ENCODE assay signal across 28 cellular contexts in genomic region chr12:86484473-86484872, GRCh38.
"Had no signal": no experiment of that assay in that cellular context is flagged by ENCODE, and none has a peak within 500 bp of the region (broad histone marks: within the 10 kb centered on the region; RNA-seq: fewer than 3 reads in every experiment).

No MANE protein-coding gene starts in this region.

- H3K27ac Mint-ChIP-seq: dendritic cell treated with granulocyte-macrophage colony-stimulating factor and Interleukin-4, amounts not matched to agents 40 ng/mL and 50 ng/mL, for 4 days; effector memory CD8-positive, alpha-beta T cell; endodermal cell; mesothelial cell of epicardium had no signal

- H3K36me3 Mint-ChIP-seq: mesothelial cell of epicardium had no signal

- H3K36me3 ChIP-seq: colonic mucosa, esophagus squamous epithelium, gastrocnemius medialis, heart right ventricle, left lung, lower lobe of right lung had no signal

- H3K4me3 Mint-ChIP-seq: dendritic cell treated with granulocyte-macrophage colony-stimulating factor and Interleukin-4, amounts not matched to agents 40 ng/mL and 50 ng/mL, for 4 days; effector memory CD8-positive, alpha-beta T cell; endodermal cell; mesothelial cell of epicardium had no signal

- DNase-seq: cerebellar nuclear complex; colonic mucosa; cortex of kidney; effector CD8-positive, alpha-beta T cell; effector memory CD8-positive, alpha-beta T cell; erythroblast; esophagus squamous epithelium; foreskin fibroblast; foreskin melanocyte; gastrocnemius medialis; glutamatergic neuron; head of caudate nucleus; heart right ventricle; hippocampal formation; left cardiac atrium; left ventricle myocardium superior; lower lobe of right lung; mesenchymal stem cell had no signal

- H3K27me3 Mint-ChIP-seq: dendritic cell treated with granulocyte-macrophage colony-stimulating factor and Interleukin-4, amounts not matched to agents 40 ng/mL and 50 ng/mL, for 4 days; effector memory CD8-positive, alpha-beta T cell had no signal

- H3K27me3 ChIP-seq: colonic mucosa, esophagus squamous epithelium, gastrocnemius medialis, heart right ventricle, left lung had no signal

- H3K9me3 ChIP-seq: colonic mucosa, esophagus squamous epithelium, gastrocnemius medialis, lower lobe of right lung had no signal

- H3K4me1 ChIP-seq: colonic mucosa, esophagus squamous epithelium, gastrocnemius medialis, heart right ventricle, left lung, lower lobe of right lung had no signal

- H3K27ac ChIP-seq: colonic mucosa, epithelial cell of prostate, esophagus squamous epithelium, gastrocnemius medialis, heart right ventricle, left lung, lower lobe of right lung had no signal

- ATAC-seq: effector memory CD8-positive, alpha-beta T cell; esophagus mucosa; gastrocnemius medialis; heart right ventricle; left cardiac atrium; left lung; left ventricle myocardium superior; lower lobe of right lung; mucosa of descending colon had no signal

- H3K4me1 Mint-ChIP-seq: endodermal cell, mesothelial cell of epicardium had no signal

- H3K4me3 ChIP-seq: colonic mucosa, esophagus squamous epithelium, gastrocnemius medialis, heart right ventricle, left lung, lower lobe of right lung, mucosa of descending colon had no signal

- H3K9me3 Mint-ChIP-seq: endodermal cell had no signal

- FAIRE-seq: endometrium, islet of Langerhans, keratinocyte had no signal
